Comparison of ENCODE assay signal across 19 cellular contexts in genomic region chr2:71235930-71236587, GRCh38. TPM values are rescaled to one million over a fixed set of nuclear protein-coding genes. Genes with fewer than 3 reads are reported as not detected.
A peak's percentile ranks its signal among the peaks of the same experiment; 100 is the strongest.
DNase-seq lines count a peak whose midpoint lies in the region; ATAC-seq, FAIRE-seq and TF ChIP-seq lines count a peak whose summit lies in the region.
"Had no signal": no experiment of that assay in that cellular context is flagged by ENCODE, and none has a peak within 500 bp of the region (broad histone marks: within the 10 kb centered on the region; RNA-seq: fewer than 3 reads in every experiment).

No MANE protein-coding gene starts in this region.

- no peak overlapping the region for H3K18ac ChIP-seq in H1 (ENCODE audit: extremely low read depth, low read length)

- H3K79me1 ChIP-seq in H1 (ENCODE audit: low read depth, low read length), result no peaks in the 10 kb centered on the region

- no peak overlapping the region for H3K14ac ChIP-seq in H1 (ENCODE audit: insufficient read length)

- H3K4me3 Mint-ChIP-seq in GM23338, result no peak overlapping the region
- H3K4me3 Mint-ChIP-seq in stimulated activated memory B cell treated with anti-CD40 and anti-IgM and Interleukin-4, amounts not matched to agents 10 μg/mL and 1 μg/mL and 100 μg/mL, for 72 hours, result peak overlapping the region; percentile 3
- H3K4me3 Mint-ChIP-seq: central memory CD8-positive, alpha-beta T cell had no signal

- peaks cover 22% of the 10 kb centered on the region for H3K36me3 Mint-ChIP-seq in GM23338 (ENCODE audit: low read depth)
- no peaks in the 10 kb centered on the region for H3K36me3 Mint-ChIP-seq in stimulated activated memory B cell treated with anti-CD40 and anti-IgM and Interleukin-4, amounts not matched to agents 10 μg/mL and 1 μg/mL and 100 μg/mL, for 72 hours

- 0 out of 2 replicates have a peak overlapping the region, but pooled peaks have one; percentile 1 for H2BK12ac ChIP-seq in H1 (ENCODE audit: low read depth, low read length)

- peak; percentile 88 for FAIRE-seq in H1 (lab: Jason Lieb, UNC)
- FAIRE-seq: islet of Langerhans had no signal

- H4K20me1 ChIP-seq in GM23338 (replicated peaks; ENCODE audit: insufficient read depth) (no peaks in the 10 kb centered on the region; the same call in 1 of the 2 replicates), H1 (replicated peaks in 1 of 2; ENCODE audit: control insufficient read depth in 1 of 2, insufficient read depth in 2 of 2, low read length in 2 of 2) (no peaks in the 10 kb centered on the region)
- H4K20me1 ChIP-seq: BLaER1 treated with 17β-estradiol and CSF1 and Interleukin-3, amounts not matched to agents 10 nM and 100 nM had no signal

- H2BK5ac ChIP-seq in H1 (ENCODE audit: low read depth, low read length), result no peak overlapping the region

- H3K79me2 ChIP-seq in GM23338 (replicated peaks; ENCODE audit: insufficient read depth), result no peaks in the 10 kb centered on the region
- no peaks in the 10 kb centered on the region for H3K79me2 ChIP-seq in H1 (ENCODE audit: control insufficient read depth in 1 of 2, insufficient read depth in 2 of 2, low read length in 2 of 2)

- peaks cover 36% of the 10 kb centered on the region for H3K9me3 Mint-ChIP-seq in GM23338
- H3K9me3 Mint-ChIP-seq in stimulated activated memory B cell treated with anti-CD40 and anti-IgM and Interleukin-4, amounts not matched to agents 10 μg/mL and 1 μg/mL and 100 μg/mL, for 72 hours, result peaks cover 2% of the 10 kb centered on the region
- H3K9me3 Mint-ChIP-seq: central memory CD8-positive, alpha-beta T cell had no signal

- H3K27me3 ChIP-seq in GM23338 (ENCODE audit: insufficient read depth), result no peaks in the 10 kb centered on the region
- no peaks in the 10 kb centered on the region; a peak in 1 of 7 replicates for H3K27me3 ChIP-seq in H1 (replicated peaks in 1 of 4; ENCODE audit: control insufficient read depth in 3 of 4, extremely low read depth in 1 of 4, insufficient read depth in 3 of 4, low read length in 3 of 4)
- H3K27me3 ChIP-seq: BLaER1 treated with 17β-estradiol and CSF1 and Interleukin-3, amounts not matched to agents 10 nM and 100 nM had no signal

- no peak overlapping the region for H3K9ac ChIP-seq in H1 (replicated peaks in 1 of 4; ENCODE audit: extremely low read depth in 1 of 4, low read depth in 3 of 4, low read length in 3 of 4)
- H3K9ac ChIP-seq: BLaER1 treated with 17β-estradiol and CSF1 and Interleukin-3, amounts not matched to agents 10 nM and 100 nM had no signal

- H3K4me1 ChIP-seq in GM23338 (ENCODE audit: insufficient read depth), result peaks cover 11% of the 10 kb centered on the region
- peaks cover 0 to 6% (median 0%) of the 10 kb centered on the region in 4 experiments; a peak in 3 of 7 replicates for H3K4me1 ChIP-seq in H1 (replicated peaks in 1 of 4; ENCODE audit: control insufficient read depth in 3 of 4, insufficient read depth in 4 of 4, low read length in 3 of 4)

- TF ChIP-seq POLR2A in H1 (IDR thresholded peaks at IDR 0.05; ENCODE audit: control extremely low read depth in 1 of 2, low read depth in 2 of 2, low read length in 2 of 2), result no peak

- CTCF ChIA-PET in H1 (lab: Charles Lee; ENCODE audit: partially characterized antibody), result interaction anchor here (0.6 to 3.3 kb wide), 11 partner anchors 12 to 278 kb away, joined by 3 to 16 read pairs (median 4); partner anchors contain the start of gene ZNF638

- peak; percentile 51 for DNase-seq in GM23338 (ENCODE audit: low spot score)
- DNase-seq in NCI-H146 treated with DMSO at 0.1 percent for 48 hours (lab: John Stamatoyannopoulos, UW; ENCODE audit: unreplicated experiment), result peak; percentile 18
- peak in 1 of 2 experiments; percentile 55 for DNase-seq in H1 (ENCODE audit: low read depth in 1 of 2, low spot score in 2 of 2)
- DNase-seq in NCI-H524 treated with DMSO at 0.1 percent for 48 hours (lab: John Stamatoyannopoulos, UW), result no peak
- DNase-seq in left lobe of liver (ENCODE audit: low spot score), result no peak
- DNase-seq: activated CD4-positive, alpha-beta T cell treated with anti-CD3 and anti-CD28 coated beads, Interleukin-2, amount 50 U/mL, for 48 hours; DND-41; midbrain; NCI-H2107; NCI-H774; Right ventricle myocardium superior; stimulated activated naive CD8-positive, alpha-beta T cell treated with anti-CD3 and anti-CD28 coated beads, Interleukin-15, Interleukin-2, amounts not matched to agents 100 U/mL and 50 U/mL, for 24 hours; T-helper 9 cell had no signal

- H2BK20ac ChIP-seq in H1 (ENCODE audit: low read length), result no peak overlapping the region

- TF ChIP-seq EP300 in H1 (IDR thresholded peaks at IDR 0.05; ENCODE audit: borderline replicate concordance in 1 of 2, low read depth in 2 of 2, low read length in 2 of 2), result no peak

- ATAC-seq in GM23338, result peak; percentile 91
- peak; percentile 78 for ATAC-seq in stimulated activated memory B cell treated with anti-CD40 and anti-IgM and Interleukin-4, amounts not matched to agents 10 μg/mL and 1 μg/mL and 100 μg/mL, for 72 hours
- no peak for ATAC-seq in HG02642 (IDR thresholded peaks at IDR 0.05; ENCODE audit: poor library complexity, unreplicated experiment)
- ATAC-seq in left lobe of liver, result no peak
- ATAC-seq: stimulated activated naive CD8-positive, alpha-beta T cell treated with anti-CD3 and anti-CD28 coated beads, Interleukin-15, Interleukin-2, amounts not matched to agents 100 U/mL and 50 U/mL, for 24 hours had no signal

- TF ChIP-seq CTCF in GM23338 (conservative IDR thresholded peaks at IDR 0.05; ENCODE audit: low read depth in 2 of 2) (no peak), H1 (IDR thresholded peaks at IDR 0.05; ENCODE audit: control extremely low read depth in 1 of 3, insufficient read depth in 1 of 3, low read depth in 1 of 3, low read length in 3 of 3) (no peak)

- H3K27ac ChIP-seq in GM23338 (ENCODE audit: low read depth) (no peak overlapping the region), H1 (ENCODE audit: low read depth, low read length) (no peak overlapping the region; the same call in 1 of the 2 replicates)
- H3K27ac ChIP-seq: BLaER1 treated with 17β-estradiol and CSF1 and Interleukin-3, amounts not matched to agents 10 nM and 100 nM; epithelial cell of prostate had no signal

- H3K23ac ChIP-seq in H1 (ENCODE audit: insufficient read length), result no peak overlapping the region

- H3K4me1 Mint-ChIP-seq in GM23338, result peaks cover 12% of the 10 kb centered on the region
- peaks cover 9% of the 10 kb centered on the region for H3K4me1 Mint-ChIP-seq in stimulated activated memory B cell treated with anti-CD40 and anti-IgM and Interleukin-4, amounts not matched to agents 10 μg/mL and 1 μg/mL and 100 μg/mL, for 72 hours
- H3K4me1 Mint-ChIP-seq: central memory CD8-positive, alpha-beta T cell had no signal

- no peak overlapping the region for H3K56ac ChIP-seq in H1 (replicated peaks; ENCODE audit: insufficient read length, low read depth, low read length)

- H4K91ac ChIP-seq in H1 (replicated peaks; ENCODE audit: insufficient read length, low read length), result no peak overlapping the region

- TF ChIP-seq RAD21 in H1 (IDR thresholded peaks at IDR 0.05 in 1 of 2, conservative IDR thresholded peaks at IDR 0.05 in 1 of 2; ENCODE audit: low read depth in 2 of 2, low read length in 2 of 2), result no peak

- H2AK5ac ChIP-seq in H1 (ENCODE audit: low read depth, low read length), result no peak overlapping the region

- no peak overlapping the region for H4K8ac ChIP-seq in H1 (ENCODE audit: extremely low read depth, insufficient read depth, low read length)

- WGBS in H1 (ENCODE audit: extremely low coverage in 1 of 2, insufficient coverage in 1 of 2, insufficient read length in 1 of 2, insufficient replicate concordance in 2 of 2, low coverage in 1 of 2, low lambda C conversion rate in 2 of 2, missing lambda C conversion rate in 1 of 2), 2 experiments, result 51% methylated on average over 7 of the region's 7 CpGs; no CpG with 5 or more reads in 1 of the 2 experiments

- peaks cover 3% of the 10 kb centered on the region; the same call in 1 of the 2 replicates for H3K9me2 ChIP-seq in GM23338 (ENCODE audit: insufficient read depth)

- H3K36me3 ChIP-seq in GM23338 (ENCODE audit: insufficient read depth) (peaks cover 5% of the 10 kb centered on the region; the same call in 1 of the 2 replicates), H1 (ENCODE audit: control insufficient read depth in 2 of 4, insufficient read depth in 4 of 4, low read length in 3 of 4) (no peaks in the 10 kb centered on the region)
- H3K36me3 ChIP-seq: BLaER1 treated with 17β-estradiol and CSF1 and Interleukin-3, amounts not matched to agents 10 nM and 100 nM had no signal

- no peak overlapping the region for H3K4ac ChIP-seq in H1 (replicated peaks; ENCODE audit: insufficient read length, low read depth, low read length)

- H3K4me3 ChIP-seq in GM23338 (no peak overlapping the region), H1 (ENCODE audit: extremely low read depth in 1 of 4, insufficient read depth in 2 of 4, low read depth in 3 of 4, low read length in 4 of 4) (no peak overlapping the region)
- H3K4me3 ChIP-seq: BLaER1 treated with 17β-estradiol and CSF1 and Interleukin-3, amounts not matched to agents 10 nM and 100 nM had no signal

- POLR2A ChIA-PET in H1 (lab: Charles Lee; ENCODE audit: partially characterized antibody), result interaction anchor here (0.8 to 3.5 kb wide), 3 partner anchors 9 to 95 kb away, joined by 3 to 12 read pairs (median 5); partner anchors contain the start of genes PAIP2B and ZNF638

- H3K23me2 ChIP-seq in H1 (ENCODE audit: low read depth, low read length), result no peaks in the 10 kb centered on the region

- no peak overlapping the region for H3K27ac Mint-ChIP-seq in GM23338
- H3K27ac Mint-ChIP-seq in stimulated activated memory B cell treated with anti-CD40 and anti-IgM and Interleukin-4, amounts not matched to agents 10 μg/mL and 1 μg/mL and 100 μg/mL, for 72 hours, result peak overlapping the region; percentile 8

- H3K4me2 ChIP-seq in GM23338 (no peak overlapping the region), H1 (ENCODE audit: insufficient read depth in 1 of 2, low read depth in 2 of 2, low read length in 2 of 2) (peak overlapping the region in 1 of 2 experiments; percentile 39; a peak in 3 of 4 replicates)

- H3K27me3 Mint-ChIP-seq in GM23338 (ENCODE audit: insufficient read depth, low read depth, poor library complexity), result no peaks in the 10 kb centered on the region
- no peaks in the 10 kb centered on the region for H3K27me3 Mint-ChIP-seq in stimulated activated memory B cell treated with anti-CD40 and anti-IgM and Interleukin-4, amounts not matched to agents 10 μg/mL and 1 μg/mL and 100 μg/mL, for 72 hours

- H3F3A ChIP-seq in GM23338 (replicated peaks; ENCODE audit: low read depth), result no peaks in the 10 kb centered on the region

- no peak overlapping the region for H2BK15ac ChIP-seq in H1 (ENCODE audit: low read length)

- H2BK120ac ChIP-seq in H1 (replicated peaks; ENCODE audit: low read depth, low read length), result no peak overlapping the region

- H2AFZ ChIP-seq in GM23338 (peak overlapping the region; percentile 38), H1 (ENCODE audit: low read length) (no peak overlapping the region)

- H3K9me3 ChIP-seq in H1 (ENCODE audit: insufficient read depth in 2 of 2, low read depth in 1 of 2, low read length in 1 of 2), result peaks cover 10 to 12% of the 10 kb centered on the region in 2 experiments

- no peak overlapping the region for H4K5ac ChIP-seq in H1 (ENCODE audit: insufficient read length, low read depth, low read length)

RNA-seq across cellular contexts. Expression of gene PAIP2B, which starts 9.2 kb away (rescaled TPM):
- total RNA-seq in GM23338 (2014; rRNA removed; shearing (Covaris generic)), result 27.4 and 29.7 TPM in 2 replicates
- polyA plus RNA-seq in GM23338 (2016; fragmentation: Nextera tagmentation; extraction: Ambion mirVana), result 6.1 and 7.6 TPM in 2 replicates
- total RNA-seq in H1 (2021; fragmentation: NEBNext Ultra II Directional; extraction: Animal tissue kit (Norgen Biotek cat#: 25700)), result 30.4 and 31.3 TPM in 2 replicates
- polyA plus RNA-seq in H1 (2011; rRNA removed), result 5.7 and 8.4 TPM in 2 replicates
- polyA plus RNA-seq in H1 (2011; cell fraction: cytosol; rRNA removed), result 9.7 TPM
- 3.7 TPM for polyA plus RNA-seq in H1 (2011; cell fraction: nucleus; rRNA removed)
- 13.5 to 18.3 TPM (median 14.5 TPM) in 4 replicates for polyA plus RNA-seq in H1 (2012, experiment 1 of 2)
- polyA plus RNA-seq in H1 (2012, experiment 2 of 2), result 2.1 TPM
- polyA plus RNA-seq in H1 (2013, experiment 1 of 2), result 12.5 TPM
- polyA plus RNA-seq in H1 (2013, experiment 2 of 2), result 12.2 TPM
- polyA minus RNA-seq in H1 (2011; rRNA and poly(A)+ RNA removed), result 15.6 and 18.2 TPM in 2 replicates
- 10.4 TPM for polyA minus RNA-seq in H1 (2011; cell fraction: cytosol; rRNA and poly(A)+ RNA removed)
- polyA minus RNA-seq in H1 (2011; cell fraction: nucleus; rRNA and poly(A)+ RNA removed), result 7.2 TPM
- total RNA-seq in left lobe of liver, result 26.8 TPM

Comparison
In these comparisons a context has a peak if more than half of its experiments do, and no peak if none do; other contexts are left out.
1. ATAC-seq: peak in GM23338 (single experiment) and stimulated activated memory B cell treated with anti-CD40 and anti-IgM and Interleukin-4, amounts not matched to agents 10 μg/mL and 1 μg/mL and 100 μg/mL, for 72 hours (single experiment); none in HG02642 (single experiment) and left lobe of liver (single experiment).
2. DNase-seq: peak in GM23338 (single experiment) and NCI-H146 treated with DMSO at 0.1 percent for 48 hours (single experiment); none in NCI-H524 treated with DMSO at 0.1 percent for 48 hours (single experiment) and left lobe of liver (single experiment).